In the genomic region with DNA sequence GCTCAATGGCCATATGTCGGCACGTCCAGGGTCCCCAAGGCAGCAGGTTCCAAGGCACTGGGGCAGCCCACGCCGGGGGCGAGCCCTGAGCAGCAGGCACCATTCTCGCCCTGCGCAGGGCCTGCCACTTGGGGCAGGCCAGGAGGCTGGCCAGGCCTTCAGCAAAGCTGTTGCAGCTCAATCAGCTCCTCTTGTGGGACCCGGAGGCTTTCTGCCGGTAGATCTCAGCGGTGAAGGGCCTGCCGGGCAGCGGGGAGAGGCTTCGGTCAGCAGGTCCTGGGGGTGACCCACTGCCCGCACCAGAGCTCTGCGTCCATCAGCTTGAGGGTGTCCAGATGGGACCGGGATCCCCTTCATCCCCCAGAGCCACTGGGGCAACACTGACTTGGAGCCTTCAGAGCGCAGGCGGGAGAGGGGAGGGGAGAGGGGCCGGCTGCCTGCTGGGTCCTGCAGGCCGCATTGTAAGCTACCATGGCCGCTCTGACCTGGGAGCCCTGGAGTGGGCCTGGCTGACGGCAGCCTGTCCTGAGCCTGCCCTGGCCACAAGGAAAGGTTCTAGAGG, we compare ENCODE assay signal across 22 cellular contexts.
"Had no signal": no experiment of that assay in that cellular context is flagged by ENCODE, and none has a peak within 500 bp of the region (broad histone marks: within the 10 kb centered on the region; RNA-seq: fewer than 3 reads in every experiment).

No MANE protein-coding gene starts in this region.

- H3K4me3 Mint-ChIP-seq: activated B cell treated with CpG ODN at 0.5 μM for 24 hours; activated CD8-positive, alpha-beta T cell treated with anti-CD3 and anti-CD28 coated beads, Interleukin-2, amount 10 ng/mL, durations not matched to agents 7 days and 5 days; activated naive CD8-positive, alpha-beta T cell; activated T-cell treated with anti-CD3 and anti-CD28 coated beads, Interleukin-2, amount 50 U/mL, for 72 hours; central memory CD8-positive, alpha-beta T cell; mesothelial cell of epicardium; nephron progenitor cell; stimulated activated memory B cell treated with anti-CD40 and anti-IgM and Interleukin-4, amounts not matched to agents 10 μg/mL and 1 μg/mL and 100 μg/mL, for 72 hours had no signal

- H3K9me3 ChIP-seq: body of pancreas, esophagus squamous epithelium, tibial artery, vagina had no signal

- H3K4me3 ChIP-seq: body of pancreas, esophagus squamous epithelium, lung, tibial artery, vagina had no signal

- H3K27me3 Mint-ChIP-seq: central memory CD8-positive, alpha-beta T cell had no signal

- H3K36me3 Mint-ChIP-seq: activated naive CD8-positive, alpha-beta T cell; mesothelial cell of epicardium; stimulated activated memory B cell treated with anti-CD40 and anti-IgM and Interleukin-4, amounts not matched to agents 10 μg/mL and 1 μg/mL and 100 μg/mL, for 72 hours had no signal

- H3K4me1 ChIP-seq: vagina had no signal

- H3K27ac Mint-ChIP-seq: activated B cell treated with CpG ODN at 0.5 μM for 24 hours; activated CD8-positive, alpha-beta T cell treated with anti-CD3 and anti-CD28 coated beads, Interleukin-2, amount 10 ng/mL, durations not matched to agents 7 days and 5 days; activated naive CD8-positive, alpha-beta T cell; activated T-cell treated with anti-CD3 and anti-CD28 coated beads, Interleukin-2, amount 50 U/mL, for 72 hours; mesothelial cell of epicardium; nephron progenitor cell; stimulated activated memory B cell treated with anti-CD40 and anti-IgM and Interleukin-4, amounts not matched to agents 10 μg/mL and 1 μg/mL and 100 μg/mL, for 72 hours had no signal

- H3K9me3 Mint-ChIP-seq: activated B cell treated with CpG ODN at 0.5 μM for 24 hours; activated T-cell treated with anti-CD3 and anti-CD28 coated beads, Interleukin-2, amount 50 U/mL, for 72 hours; central memory CD8-positive, alpha-beta T cell; mesothelial cell of epicardium; nephron progenitor cell; stimulated activated memory B cell treated with anti-CD40 and anti-IgM and Interleukin-4, amounts not matched to agents 10 μg/mL and 1 μg/mL and 100 μg/mL, for 72 hours had no signal

- H3K27ac ChIP-seq: esophagus squamous epithelium, tibial artery, vagina had no signal

- H3K36me3 ChIP-seq: vagina had no signal

- DNase-seq: activated B cell treated with CpG ODN at 0.5 μM for 24 hours; activated CD4-positive, alpha-beta T cell treated with anti-CD3 and anti-CD28 coated beads for 48 hours; activated CD8-positive, alpha-beta memory T cell treated with anti-CD3 and anti-CD28 coated beads, Interleukin-2, amount 50 U/mL, for 4 hours; activated CD8-positive, alpha-beta T cell treated with anti-CD3 and anti-CD28 coated beads, Interleukin-2, amount 10 ng/mL, durations not matched to agents 7 days and 5 days; activated gamma-delta T cell; activated T-cell treated with anti-CD3 and anti-CD28 coated beads, Interleukin-2, amount 50 U/mL, for 72 hours; amniotic stem cell; cortex of kidney; effector CD8-positive, alpha-beta T cell; esophagus squamous epithelium; kidney glomerular epithelial cell; nephron progenitor cell; stimulated activated CD4-positive, alpha-beta T cell treated with anti-CD3 and anti-CD28 coated beads, Interleukin-2, amount 100 ng/mL, for 48 hours; tibial artery had no signal

- H3K27me3 ChIP-seq: body of pancreas, tibial artery, vagina had no signal

- ATAC-seq: activated CD8-positive, alpha-beta T cell treated with anti-CD3 and anti-CD28 coated beads, Interleukin-2, amount 10 ng/mL, durations not matched to agents 7 days and 5 days; activated T-cell treated with anti-CD3 and anti-CD28 coated beads, Interleukin-2, amount 50 U/mL, for 72 hours; stimulated activated memory B cell treated with anti-CD40 and anti-IgM and Interleukin-4, amounts not matched to agents 10 μg/mL and 1 μg/mL and 100 μg/mL, for 72 hours had no signal

- H3K4me1 Mint-ChIP-seq: activated B cell treated with CpG ODN at 0.5 μM for 24 hours; central memory CD8-positive, alpha-beta T cell; mesothelial cell of epicardium; stimulated activated memory B cell treated with anti-CD40 and anti-IgM and Interleukin-4, amounts not matched to agents 10 μg/mL and 1 μg/mL and 100 μg/mL, for 72 hours had no signal

- FAIRE-seq: endothelial cell of umbilical vein had no signal
